Comparison of ENCODE assay signal across 1 cellular context in genomic region chr7:129144095-129144833, GRCh38.
TF ChIP-seq lines count a peak whose summit lies in the region.

A gene with protein sequence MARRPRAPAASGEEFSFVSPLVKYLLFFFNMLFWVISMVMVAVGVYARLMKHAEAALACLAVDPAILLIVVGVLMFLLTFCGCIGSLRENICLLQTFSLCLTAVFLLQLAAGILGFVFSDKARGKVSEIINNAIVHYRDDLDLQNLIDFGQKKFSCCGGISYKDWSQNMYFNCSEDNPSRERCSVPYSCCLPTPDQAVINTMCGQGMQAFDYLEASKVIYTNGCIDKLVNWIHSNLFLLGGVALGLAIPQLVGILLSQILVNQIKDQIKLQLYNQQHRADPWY (plus strand): TSS chr7:129144707. CDS start chr7:129144981, 274 bp downstream.

TF ChIP-seq in HepG2, 621 proteins besides CTCF, POLR2A, EP300 and RAD21 (continued from another document and continues in another):
- TF ChIP-seq, protein P1, sequence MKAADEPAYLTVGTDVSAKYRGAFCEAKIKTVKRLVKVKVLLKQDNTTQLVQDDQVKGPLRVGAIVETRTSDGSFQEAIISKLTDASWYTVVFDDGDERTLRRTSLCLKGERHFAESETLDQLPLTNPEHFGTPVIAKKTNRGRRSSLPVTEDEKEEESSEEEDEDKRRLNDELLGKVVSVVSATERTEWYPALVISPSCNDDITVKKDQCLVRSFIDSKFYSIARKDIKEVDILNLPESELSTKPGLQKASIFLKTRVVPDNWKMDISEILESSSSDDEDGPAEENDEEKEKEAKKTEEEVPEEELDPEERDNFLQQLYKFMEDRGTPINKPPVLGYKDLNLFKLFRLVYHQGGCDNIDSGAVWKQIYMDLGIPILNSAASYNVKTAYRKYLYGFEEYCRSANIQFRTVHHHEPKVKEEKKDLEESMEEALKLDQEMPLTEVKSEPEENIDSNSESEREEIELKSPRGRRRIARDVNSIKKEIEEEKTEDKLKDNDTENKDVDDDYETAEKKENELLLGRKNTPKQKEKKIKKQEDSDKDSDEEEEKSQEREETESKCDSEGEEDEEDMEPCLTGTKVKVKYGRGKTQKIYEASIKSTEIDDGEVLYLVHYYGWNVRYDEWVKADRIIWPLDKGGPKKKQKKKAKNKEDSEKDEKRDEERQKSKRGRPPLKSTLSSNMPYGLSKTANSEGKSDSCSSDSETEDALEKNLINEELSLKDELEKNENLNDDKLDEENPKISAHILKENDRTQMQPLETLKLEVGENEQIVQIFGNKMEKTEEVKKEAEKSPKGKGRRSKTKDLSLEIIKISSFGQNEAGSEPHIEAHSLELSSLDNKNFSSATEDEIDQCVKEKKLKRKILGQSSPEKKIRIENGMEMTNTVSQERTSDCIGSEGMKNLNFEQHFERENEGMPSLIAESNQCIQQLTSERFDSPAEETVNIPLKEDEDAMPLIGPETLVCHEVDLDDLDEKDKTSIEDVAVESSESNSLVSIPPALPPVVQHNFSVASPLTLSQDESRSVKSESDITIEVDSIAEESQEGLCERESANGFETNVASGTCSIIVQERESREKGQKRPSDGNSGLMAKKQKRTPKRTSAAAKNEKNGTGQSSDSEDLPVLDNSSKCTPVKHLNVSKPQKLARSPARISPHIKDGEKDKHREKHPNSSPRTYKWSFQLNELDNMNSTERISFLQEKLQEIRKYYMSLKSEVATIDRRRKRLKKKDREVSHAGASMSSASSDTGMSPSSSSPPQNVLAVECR (CRISPR knock-in tag; IDR thresholded peaks at IDR 0.05; ENCODE audit: borderline replicate concordance): peak; percentile 47; the same call in 1 of the 2 replicates
- no peak for TF ChIP-seq ZMAT5 (CRISPR knock-in tag; IDR thresholded peaks at IDR 0.05; ENCODE audit: borderline replicate concordance, low read depth)
- TF ChIP-seq DMAP1 (CRISPR knock-in tag; IDR thresholded peaks at IDR 0.05): no peak
- TF ChIP-seq SP5 (CRISPR knock-in tag; IDR thresholded peaks at IDR 0.05; ENCODE audit: borderline replicate concordance, low read depth): no peak
- TF ChIP-seq ZNF292 (CRISPR knock-in tag; IDR thresholded peaks at IDR 0.05; ENCODE audit: borderline replicate concordance, low read depth): peak; percentile 48; the same call in 1 of the 2 replicates
- TF ChIP-seq, protein P2, sequence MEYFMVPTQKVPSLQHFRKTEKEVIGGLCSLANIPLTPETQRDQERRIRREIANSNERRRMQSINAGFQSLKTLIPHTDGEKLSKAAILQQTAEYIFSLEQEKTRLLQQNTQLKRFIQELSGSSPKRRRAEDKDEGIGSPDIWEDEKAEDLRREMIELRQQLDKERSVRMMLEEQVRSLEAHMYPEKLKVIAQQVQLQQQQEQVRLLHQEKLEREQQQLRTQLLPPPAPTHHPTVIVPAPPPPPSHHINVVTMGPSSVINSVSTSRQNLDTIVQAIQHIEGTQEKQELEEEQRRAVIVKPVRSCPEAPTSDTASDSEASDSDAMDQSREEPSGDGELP (IDR thresholded peaks at IDR 0.05; ENCODE audit: borderline replicate concordance, low read depth): peak; percentile 34; the same call in 1 of the 2 replicates
- 0 out of 2 replicates have a peak, but pooled peaks have one; percentile 32 for TF ChIP-seq PBX2 (CRISPR knock-in tag; IDR thresholded peaks at IDR 0.05)
- TF ChIP-seq, protein P3, sequence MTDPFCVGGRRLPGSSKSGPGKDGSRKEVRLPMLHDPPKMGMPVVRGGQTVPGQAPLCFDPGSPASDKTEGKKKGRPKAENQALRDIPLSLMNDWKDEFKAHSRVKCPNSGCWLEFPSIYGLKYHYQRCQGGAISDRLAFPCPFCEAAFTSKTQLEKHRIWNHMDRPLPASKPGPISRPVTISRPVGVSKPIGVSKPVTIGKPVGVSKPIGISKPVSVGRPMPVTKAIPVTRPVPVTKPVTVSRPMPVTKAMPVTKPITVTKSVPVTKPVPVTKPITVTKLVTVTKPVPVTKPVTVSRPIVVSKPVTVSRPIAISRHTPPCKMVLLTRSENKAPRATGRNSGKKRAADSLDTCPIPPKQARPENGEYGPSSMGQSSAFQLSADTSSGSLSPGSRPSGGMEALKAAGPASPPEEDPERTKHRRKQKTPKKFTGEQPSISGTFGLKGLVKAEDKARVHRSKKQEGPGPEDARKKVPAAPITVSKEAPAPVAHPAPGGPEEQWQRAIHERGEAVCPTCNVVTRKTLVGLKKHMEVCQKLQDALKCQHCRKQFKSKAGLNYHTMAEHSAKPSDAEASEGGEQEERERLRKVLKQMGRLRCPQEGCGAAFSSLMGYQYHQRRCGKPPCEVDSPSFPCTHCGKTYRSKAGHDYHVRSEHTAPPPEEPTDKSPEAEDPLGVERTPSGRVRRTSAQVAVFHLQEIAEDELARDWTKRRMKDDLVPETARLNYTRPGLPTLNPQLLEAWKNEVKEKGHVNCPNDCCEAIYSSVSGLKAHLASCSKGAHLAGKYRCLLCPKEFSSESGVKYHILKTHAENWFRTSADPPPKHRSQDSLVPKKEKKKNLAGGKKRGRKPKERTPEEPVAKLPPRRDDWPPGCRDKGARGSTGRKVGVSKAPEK (CRISPR knock-in tag; IDR thresholded peaks at IDR 0.05; ENCODE audit: borderline replicate concordance): 0 out of 2 replicates have a peak, but pooled peaks have one; percentile 78
- TF ChIP-seq ZKSCAN8 (CRISPR knock-in tag; IDR thresholded peaks at IDR 0.05; ENCODE audit: borderline replicate concordance): 0 out of 2 replicates have a peak, but pooled peaks have one; percentile 31
- TF ChIP-seq ZNF609 (CRISPR knock-in tag; IDR thresholded peaks at IDR 0.05; ENCODE audit: borderline replicate concordance): no peak
- no peak for TF ChIP-seq EED (CRISPR knock-in tag; IDR thresholded peaks at IDR 0.05)
- TF ChIP-seq MAX (IDR thresholded peaks at IDR 0.05): peak; percentile 60
- peak; percentile 84 for TF ChIP-seq NFYC (CRISPR knock-in tag; IDR thresholded peaks at IDR 0.05)
- TF ChIP-seq ZNF318 (CRISPR knock-in tag; IDR thresholded peaks at IDR 0.05): no peak
- TF ChIP-seq FOXA3 (CRISPR knock-in tag; IDR thresholded peaks at IDR 0.05): peak; percentile 68
- TF ChIP-seq CEBPB (IDR thresholded peaks at IDR 0.05; ENCODE audit: borderline replicate concordance, low read depth, low read length): peak; percentile 89
- peak; percentile 39; the same call in 1 of the 2 replicates for TF ChIP-seq RXRA (CRISPR knock-in tag; IDR thresholded peaks at IDR 0.05)
- TF ChIP-seq HIVEP1 (CRISPR knock-in tag; IDR thresholded peaks at IDR 0.05): no peak
- 0 out of 2 replicates have a peak, but pooled peaks have one; percentile 44 for TF ChIP-seq RNF2 (conservative IDR thresholded peaks at IDR 0.05; ENCODE audit: low read depth)
- TF ChIP-seq XRCC5 (optimal IDR thresholded peaks at IDR 0.05; ENCODE audit: low read length): peak; percentile 43
- peak; percentile 65; the same call in 1 of the 2 replicates for TF ChIP-seq GABPB1 (CRISPR knock-in tag; IDR thresholded peaks at IDR 0.05)
- TF ChIP-seq HDAC6 (IDR thresholded peaks at IDR 0.05; ENCODE audit: low read depth, low read length): no peak
- 0 out of 2 replicates have a peak, but pooled peaks have one; percentile 18 for TF ChIP-seq BCL6 (CRISPR knock-in tag; IDR thresholded peaks at IDR 0.05)
